ENCODE assay signal across 10 cellular contexts in the genomic region with DNA sequence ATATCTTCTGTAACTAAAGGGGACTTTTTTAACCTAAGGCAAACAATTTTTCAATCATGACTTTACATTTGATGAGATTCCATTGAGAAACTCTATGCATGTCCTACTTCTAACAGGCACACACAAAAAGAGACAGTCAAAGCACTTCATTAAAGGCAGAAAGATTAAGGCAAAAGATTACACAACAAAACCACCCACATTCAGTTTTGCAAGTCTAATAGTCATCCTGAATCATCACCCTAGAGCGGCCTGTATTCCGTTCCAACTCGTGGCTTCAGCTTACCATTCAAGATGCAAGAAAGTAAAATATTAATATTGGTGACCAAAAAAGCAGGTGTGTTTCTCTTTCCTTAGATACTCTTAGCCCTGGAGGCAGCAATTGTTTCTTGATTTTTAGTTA.
DNase-seq lines count a peak whose midpoint lies in the region; ATAC-seq and TF ChIP-seq lines count a peak whose summit lies in the region.
"Had no signal": no experiment of that assay in that cellular context is flagged by ENCODE, and none has a peak within 500 bp of the region (broad histone marks: within the 10 kb centered on the region; RNA-seq: fewer than 3 reads in every experiment).

No MANE protein-coding gene starts in this region.

- H4K91ac ChIP-seq in IMR-90 (ENCODE audit: insufficient read depth, low read depth, low read length): no peak overlapping the region

- no peak overlapping the region; the same call in 1 of the 2 replicates for H3K4me2 ChIP-seq in IMR-90 (ENCODE audit: low read depth, low read length)

- no peak overlapping the region for H2BK15ac ChIP-seq in IMR-90 (ENCODE audit: low read depth, low read length)

- TF ChIP-seq CTCF in IMR-90 (conservative IDR thresholded peaks at IDR 0.05; ENCODE audit: low read depth, low read length): no peak

- H3K27me3 ChIP-seq in IMR-90 (ENCODE audit: control insufficient read depth, insufficient read depth, low read length) (no peaks in the 10 kb centered on the region), adipocyte (replicated peaks; ENCODE audit: control insufficient read depth, insufficient read depth, low read length) (no peaks in the 10 kb centered on the region)

- in situ Hi-C loops in IMR-90 (cut with MboI; ENCODE audit: low sequenced_read_pairs): no loop called here

- CTCF ChIA-PET in IMR-90 (lab: Yijun Ruan, JAX) (no interaction called here), HEK293T (lab: Yijun Ruan, JAX) (no interaction called here)

- DNase-seq in AML-193 (lab: John Stamatoyannopoulos, UW) (peak; percentile 87), IMR-90 (peak; percentile 96), adipocyte (ENCODE audit: low read depth) (peak; percentile 90), kidney tubule cell (ENCODE audit: low spot score) (peak; percentile 95), HEK293T (ENCODE audit: extremely low spot score) (no peak), hippocampal formation (lab: John Stamatoyannopoulos, UW) (no peak), HUDEP-2 (lab: John Stamatoyannopoulos, UW; ENCODE audit: unreplicated experiment in 76 of 76) (no peak)
- DNase-seq: activated CD4-positive, alpha-beta T cell treated with anti-CD3 and anti-CD28 coated beads, Interleukin-2, amount 50 U/mL, for 4 hours; DMS79 had no signal

- H2BK120ac ChIP-seq in IMR-90 (ENCODE audit: low read depth, low read length): no peak overlapping the region

- no peak overlapping the region for H2AK9ac ChIP-seq in IMR-90 (replicated peaks; ENCODE audit: low read depth, low read length, poor library complexity)

- H3K9ac ChIP-seq in IMR-90 (ENCODE audit: low read depth, low read length) (no peak overlapping the region), adipocyte (ENCODE audit: low read length) (no peak overlapping the region)

- no peak overlapping the region for H3K27ac ChIP-seq in IMR-90 (ENCODE audit: insufficient read depth, low read length)

- H3K36me3 ChIP-seq in IMR-90 (ENCODE audit: control insufficient read depth, insufficient read depth, low read length) (no peaks in the 10 kb centered on the region), adipocyte (ENCODE audit: control insufficient read depth, insufficient read depth, low read length, severe bottlenecking) (no peaks in the 10 kb centered on the region)

- no CpG with 5 or more reads among the region's 3 CpGs for WGBS in IMR-90 (ENCODE audit: extremely low coverage in 2 of 2, insufficient read length in 1 of 2), 2 experiments

- no peak overlapping the region for H3K56ac ChIP-seq in IMR-90 (ENCODE audit: extremely low read depth, insufficient read depth, low read length)

- H3K4me1 ChIP-seq in IMR-90 (ENCODE audit: control insufficient read depth, insufficient read depth, low read length): peaks cover 2% of the 10 kb centered on the region; the same call in 1 of the 2 replicates
- peaks cover 11% of the 10 kb centered on the region for H3K4me1 ChIP-seq in adipocyte (ENCODE audit: control insufficient read depth, insufficient read depth, low read length)

- no peaks in the 10 kb centered on the region for H3K79me1 ChIP-seq in IMR-90 (ENCODE audit: low read depth in 1 of 2, low read length in 2 of 2)

- no peak overlapping the region for H3K23ac ChIP-seq in IMR-90 (ENCODE audit: low read depth, low read length)

- H2BK20ac ChIP-seq in IMR-90 (ENCODE audit: low read depth, low read length): no peak overlapping the region

- dilution Hi-C loops in IMR-90 (cut with HindIII; ENCODE audit: low sequenced_read_pairs, unreplicated experiment): no loop called here

- no peak overlapping the region for H2AFZ ChIP-seq in IMR-90 (replicated peaks; ENCODE audit: low read length, poor library complexity)

- no peak overlapping the region for H2AK5ac ChIP-seq in IMR-90 (ENCODE audit: low read depth, low read length)

- no peaks in the 10 kb centered on the region for H3K9me1 ChIP-seq in IMR-90 (ENCODE audit: insufficient read depth, low read length)

- intact Hi-C loops in IMR-90 (cut with micrococcal nuclease): no loop called here

- no TSS peak for BruUV-seq in IMR-90 (replicated peaks; lab: Mats Ljungman, UMichigan)

- POLR2A ChIA-PET in IMR-90 (lab: Charles Lee; ENCODE audit: unreplicated experiment): interaction anchor here (0.5 kb wide), 1 partner anchor 206 kb away, joined by 5 read pairs; no protein-coding TSS in a partner anchor
- POLR2A ChIA-PET in HEK293T (lab: Yijun Ruan, JAX): no interaction called here

- no peak overlapping the region for H2BK5ac ChIP-seq in IMR-90 (ENCODE audit: low read depth, low read length, poor library complexity, severe bottlenecking)

- H3K9me3 ChIP-seq in IMR-90 (ENCODE audit: control insufficient read depth, insufficient read depth, low read length) (no peaks in the 10 kb centered on the region), adipocyte (ENCODE audit: control insufficient read depth, low read length) (no peaks in the 10 kb centered on the region)

- no peak overlapping the region for H3K4ac ChIP-seq in IMR-90 (ENCODE audit: low read depth, low read length)

- TF ChIP-seq RAD21 in IMR-90 (IDR thresholded peaks at IDR 0.05; ENCODE audit: low read length): no peak

- H3K18ac ChIP-seq in IMR-90 (ENCODE audit: low read depth, low read length): no peak overlapping the region

- H4K8ac ChIP-seq in IMR-90 (ENCODE audit: low read depth in 2 of 2, low read length in 2 of 2): no peak overlapping the region

- no peak overlapping the region for H3K14ac ChIP-seq in IMR-90 (replicated peaks; ENCODE audit: low read depth, low read length)

- H3K4me3 ChIP-seq in IMR-90 (ENCODE audit: insufficient read depth, low read depth, low read length) (no peak overlapping the region), adipocyte (ENCODE audit: low read length) (no peak overlapping the region)

- ATAC-seq in IMR-90 (ENCODE audit: low read depth) (peak; percentile 98), GM21367 (IDR thresholded peaks at IDR 0.05; ENCODE audit: unreplicated experiment) (no peak)

- no peaks in the 10 kb centered on the region for H4K20me1 ChIP-seq in IMR-90 (ENCODE audit: insufficient read depth, low read length)

- TF ChIP-seq POLR2A in IMR-90 (IDR thresholded peaks at IDR 0.05; ENCODE audit: low read depth, low read length): no peak

- no peak overlapping the region for H4K5ac ChIP-seq in IMR-90 (ENCODE audit: low read depth, low read length)

TF ChIP-seq in IMR-90, 13 proteins besides CTCF, POLR2A, EP300 and RAD21 (continues in another document):
- TF ChIP-seq MAFK (IDR thresholded peaks at IDR 0.05; ENCODE audit: low read depth, low read length) (0 out of 2 replicates have a peak, but pooled peaks have one; percentile 1), CEBPB (IDR thresholded peaks at IDR 0.05; ENCODE audit: low read depth, low read length) (peak; percentile 99), MXI1 (IDR thresholded peaks at IDR 0.05; ENCODE audit: borderline replicate concordance, low read depth, low read length) (no peak), CHD1 (IDR thresholded peaks at IDR 0.05; ENCODE audit: low read depth, low read length) (no peak), BHLHE40 (IDR thresholded peaks at IDR 0.05; ENCODE audit: low read depth, low read length) (no peak)
- TF ChIP-seq, protein P1, sequence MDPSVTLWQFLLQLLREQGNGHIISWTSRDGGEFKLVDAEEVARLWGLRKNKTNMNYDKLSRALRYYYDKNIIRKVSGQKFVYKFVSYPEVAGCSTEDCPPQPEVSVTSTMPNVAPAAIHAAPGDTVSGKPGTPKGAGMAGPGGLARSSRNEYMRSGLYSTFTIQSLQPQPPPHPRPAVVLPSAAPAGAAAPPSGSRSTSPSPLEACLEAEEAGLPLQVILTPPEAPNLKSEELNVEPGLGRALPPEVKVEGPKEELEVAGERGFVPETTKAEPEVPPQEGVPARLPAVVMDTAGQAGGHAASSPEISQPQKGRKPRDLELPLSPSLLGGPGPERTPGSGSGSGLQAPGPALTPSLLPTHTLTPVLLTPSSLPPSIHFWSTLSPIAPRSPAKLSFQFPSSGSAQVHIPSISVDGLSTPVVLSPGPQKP (IDR thresholded peaks at IDR 0.05; ENCODE audit: borderline replicate concordance, low read depth, low read length): no peak
- TF ChIP-seq, protein P2, sequence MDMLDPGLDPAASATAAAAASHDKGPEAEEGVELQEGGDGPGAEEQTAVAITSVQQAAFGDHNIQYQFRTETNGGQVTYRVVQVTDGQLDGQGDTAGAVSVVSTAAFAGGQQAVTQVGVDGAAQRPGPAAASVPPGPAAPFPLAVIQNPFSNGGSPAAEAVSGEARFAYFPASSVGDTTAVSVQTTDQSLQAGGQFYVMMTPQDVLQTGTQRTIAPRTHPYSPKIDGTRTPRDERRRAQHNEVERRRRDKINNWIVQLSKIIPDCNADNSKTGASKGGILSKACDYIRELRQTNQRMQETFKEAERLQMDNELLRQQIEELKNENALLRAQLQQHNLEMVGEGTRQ (IDR thresholded peaks at IDR 0.05; ENCODE audit: low read depth, low read length): no peak

TF ChIP-seq in HEK293T, 16 proteins besides CTCF, POLR2A, EP300 and RAD21:
- TF ChIP-seq L3MBTL2 (conservative IDR thresholded peaks at IDR 0.05) (no peak), BHLHE40 (IDR thresholded peaks at IDR 0.05; ENCODE audit: borderline replicate concordance) (no peak), TARDBP (IDR thresholded peaks at IDR 0.05) (no peak), ARNT (IDR thresholded peaks at IDR 0.05) (no peak), LEF1 (IDR thresholded peaks at IDR 0.05; ENCODE audit: borderline replicate concordance) (no peak), ELF4 (IDR thresholded peaks at IDR 0.05) (no peak), ZNF384 (IDR thresholded peaks at IDR 0.05) (no peak), HDGF (IDR thresholded peaks at IDR 0.05; ENCODE audit: borderline replicate concordance) (no peak), FOXK2 (IDR thresholded peaks at IDR 0.05) (no peak), CTBP1 (IDR thresholded peaks at IDR 0.05; ENCODE audit: borderline replicate concordance) (no peak), SP1 (IDR thresholded peaks at IDR 0.05) (no peak), FOXM1 (IDR thresholded peaks at IDR 0.05; ENCODE audit: borderline replicate concordance) (no peak), FOXA1 (IDR thresholded peaks at IDR 0.05) (no peak), SUZ12 (IDR thresholded peaks at IDR 0.05) (no peak)
- TF ChIP-seq, protein P3, sequence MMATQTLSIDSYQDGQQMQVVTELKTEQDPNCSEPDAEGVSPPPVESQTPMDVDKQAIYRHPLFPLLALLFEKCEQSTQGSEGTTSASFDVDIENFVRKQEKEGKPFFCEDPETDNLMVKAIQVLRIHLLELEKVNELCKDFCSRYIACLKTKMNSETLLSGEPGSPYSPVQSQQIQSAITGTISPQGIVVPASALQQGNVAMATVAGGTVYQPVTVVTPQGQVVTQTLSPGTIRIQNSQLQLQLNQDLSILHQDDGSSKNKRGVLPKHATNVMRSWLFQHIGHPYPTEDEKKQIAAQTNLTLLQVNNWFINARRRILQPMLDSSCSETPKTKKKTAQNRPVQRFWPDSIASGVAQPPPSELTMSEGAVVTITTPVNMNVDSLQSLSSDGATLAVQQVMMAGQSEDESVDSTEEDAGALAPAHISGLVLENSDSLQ (IDR thresholded peaks at IDR 0.05): no peak
TF ChIP-seq in HEK293T: peak in this region for 0.

Comparison
In these comparisons a context has a peak if more than half of its experiments do, and no peak if none do; other contexts are left out.
1. DNase-seq: peak in AML-193 (2 of 2), IMR-90 (single experiment), adipocyte (single experiment) and kidney tubule cell (single experiment); none in HEK293T (single experiment), hippocampal formation (0 of 2) and HUDEP-2 (0 of 76).